ENCODE assay signal across 1 cellular context in genomic region chr7:135979674-135980660, GRCh38.
A peak's percentile ranks its signal among the peaks of the same experiment; 100 is the strongest.
TF ChIP-seq lines count a peak whose summit lies in the region.

No MANE protein-coding gene starts in this region.

TF ChIP-seq in GM12878, 131 proteins besides CTCF, POLR2A, EP300 and RAD21 (continued from another document):
- TF ChIP-seq PKNOX1 (IDR thresholded peaks at IDR 0.05) (no peak), NFIC (IDR thresholded peaks at IDR 0.05; ENCODE audit: low read depth, low read length) (peak; percentile 71), RFX5 (IDR thresholded peaks at IDR 0.05; ENCODE audit: low read depth, low read length) (no peak), YBX1 (IDR thresholded peaks at IDR 0.05) (no peak), SUZ12 (IDR thresholded peaks at IDR 0.05; ENCODE audit: unreplicated experiment) (no peak), NR2F1 (conservative IDR thresholded peaks at IDR 0.05) (no peak), TAF1 (IDR thresholded peaks at IDR 0.05; ENCODE audit: borderline replicate concordance, low read depth, low read length) (no peak), CBX5 (IDR thresholded peaks at IDR 0.05; ENCODE audit: low read depth) (peak; percentile 66; the same call in 1 of the 2 replicates), BCL11A (IDR thresholded peaks at IDR 0.05; ENCODE audit: low read depth, low read length) (peak; percentile 40; the same call in 1 of the 2 replicates), EZH2 (IDR thresholded peaks at IDR 0.05; ENCODE audit: borderline replicate concordance, control insufficient read depth, low read depth, low read length) (no peak), ETV6 (conservative IDR thresholded peaks at IDR 0.05 in 1 of 2, IDR thresholded peaks at IDR 0.05 in 1 of 2; ENCODE audit: borderline replicate concordance in 1 of 2, low read depth in 1 of 2) (peak in 1 of 2 experiments; percentile 96; a peak in 2 of 4 replicates), ZNF687 (IDR thresholded peaks at IDR 0.05) (0 out of 2 replicates have a peak, but pooled peaks have one; percentile 35), TBL1XR1 (IDR thresholded peaks at IDR 0.05; ENCODE audit: low read depth, low read length) (no peak), CREB1 (IDR thresholded peaks at IDR 0.05; ENCODE audit: low read depth) (0 out of 2 replicates have a peak, but pooled peaks have one; percentile 27), RUNX3 (IDR thresholded peaks at IDR 0.05; ENCODE audit: low read length) (peak; percentile 35; the same call in 1 of the 2 replicates), RCOR1 (conservative IDR thresholded peaks at IDR 0.05; ENCODE audit: low read depth, low read length) (no peak), CREM (IDR thresholded peaks at IDR 0.05; ENCODE audit: low read depth) (0 out of 2 replicates have a peak, but pooled peaks have one; percentile 48), ZNF207 (IDR thresholded peaks at IDR 0.05; ENCODE audit: borderline replicate concordance) (no peak), POU2F2 (IDR thresholded peaks at IDR 0.05; ENCODE audit: borderline replicate concordance, low read depth, low read length) (no peak), BCL3 (IDR thresholded peaks at IDR 0.05; ENCODE audit: borderline replicate concordance, insufficient read depth, low read depth, low read length, poor library complexity, severe bottlenecking) (no peak), TCF12 (IDR thresholded peaks at IDR 0.05; ENCODE audit: low read depth, low read length) (no peak), MYC (IDR thresholded peaks at IDR 0.05; ENCODE audit: insufficient read depth, insufficient read length, insufficient replicate concordance, low read length, severe bottlenecking) (no peak), ZBED1 (IDR thresholded peaks at IDR 0.05; ENCODE audit: borderline replicate concordance) (0 out of 2 replicates have a peak, but pooled peaks have one; percentile 40), ATF2 (IDR thresholded peaks at IDR 0.05; ENCODE audit: low read length) (peak; percentile 75)
- TF ChIP-seq, protein P1, sequence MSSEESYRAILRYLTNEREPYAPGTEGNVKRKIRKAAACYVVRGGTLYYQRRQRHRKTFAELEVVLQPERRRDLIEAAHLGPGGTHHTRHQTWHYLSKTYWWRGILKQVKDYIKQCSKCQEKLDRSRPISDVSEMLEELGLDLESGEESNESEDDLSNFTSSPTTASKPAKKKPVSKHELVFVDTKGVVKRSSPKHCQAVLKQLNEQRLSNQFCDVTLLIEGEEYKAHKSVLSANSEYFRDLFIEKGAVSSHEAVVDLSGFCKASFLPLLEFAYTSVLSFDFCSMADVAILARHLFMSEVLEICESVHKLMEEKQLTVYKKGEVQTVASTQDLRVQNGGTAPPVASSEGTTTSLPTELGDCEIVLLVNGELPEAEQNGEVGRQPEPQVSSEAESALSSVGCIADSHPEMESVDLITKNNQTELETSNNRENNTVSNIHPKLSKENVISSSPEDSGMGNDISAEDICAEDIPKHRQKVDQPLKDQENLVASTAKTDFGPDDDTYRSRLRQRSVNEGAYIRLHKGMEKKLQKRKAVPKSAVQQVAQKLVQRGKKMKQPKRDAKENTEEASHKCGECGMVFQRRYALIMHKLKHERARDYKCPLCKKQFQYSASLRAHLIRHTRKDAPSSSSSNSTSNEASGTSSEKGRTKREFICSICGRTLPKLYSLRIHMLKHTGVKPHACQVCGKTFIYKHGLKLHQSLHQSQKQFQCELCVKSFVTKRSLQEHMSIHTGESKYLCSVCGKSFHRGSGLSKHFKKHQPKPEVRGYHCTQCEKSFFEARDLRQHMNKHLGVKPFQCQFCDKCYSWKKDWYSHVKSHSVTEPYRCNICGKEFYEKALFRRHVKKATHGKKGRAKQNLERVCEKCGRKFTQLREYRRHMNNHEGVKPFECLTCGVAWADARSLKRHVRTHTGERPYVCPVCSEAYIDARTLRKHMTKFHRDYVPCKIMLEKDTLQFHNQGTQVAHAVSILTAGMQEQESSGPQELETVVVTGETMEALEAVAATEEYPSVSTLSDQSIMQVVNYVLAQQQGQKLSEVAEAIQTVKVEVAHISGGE (CRISPR knock-in tag; IDR thresholded peaks at IDR 0.05) = 0 out of 2 replicates have a peak, but pooled peaks have one; percentile 17
- TF ChIP-seq, protein P2, sequence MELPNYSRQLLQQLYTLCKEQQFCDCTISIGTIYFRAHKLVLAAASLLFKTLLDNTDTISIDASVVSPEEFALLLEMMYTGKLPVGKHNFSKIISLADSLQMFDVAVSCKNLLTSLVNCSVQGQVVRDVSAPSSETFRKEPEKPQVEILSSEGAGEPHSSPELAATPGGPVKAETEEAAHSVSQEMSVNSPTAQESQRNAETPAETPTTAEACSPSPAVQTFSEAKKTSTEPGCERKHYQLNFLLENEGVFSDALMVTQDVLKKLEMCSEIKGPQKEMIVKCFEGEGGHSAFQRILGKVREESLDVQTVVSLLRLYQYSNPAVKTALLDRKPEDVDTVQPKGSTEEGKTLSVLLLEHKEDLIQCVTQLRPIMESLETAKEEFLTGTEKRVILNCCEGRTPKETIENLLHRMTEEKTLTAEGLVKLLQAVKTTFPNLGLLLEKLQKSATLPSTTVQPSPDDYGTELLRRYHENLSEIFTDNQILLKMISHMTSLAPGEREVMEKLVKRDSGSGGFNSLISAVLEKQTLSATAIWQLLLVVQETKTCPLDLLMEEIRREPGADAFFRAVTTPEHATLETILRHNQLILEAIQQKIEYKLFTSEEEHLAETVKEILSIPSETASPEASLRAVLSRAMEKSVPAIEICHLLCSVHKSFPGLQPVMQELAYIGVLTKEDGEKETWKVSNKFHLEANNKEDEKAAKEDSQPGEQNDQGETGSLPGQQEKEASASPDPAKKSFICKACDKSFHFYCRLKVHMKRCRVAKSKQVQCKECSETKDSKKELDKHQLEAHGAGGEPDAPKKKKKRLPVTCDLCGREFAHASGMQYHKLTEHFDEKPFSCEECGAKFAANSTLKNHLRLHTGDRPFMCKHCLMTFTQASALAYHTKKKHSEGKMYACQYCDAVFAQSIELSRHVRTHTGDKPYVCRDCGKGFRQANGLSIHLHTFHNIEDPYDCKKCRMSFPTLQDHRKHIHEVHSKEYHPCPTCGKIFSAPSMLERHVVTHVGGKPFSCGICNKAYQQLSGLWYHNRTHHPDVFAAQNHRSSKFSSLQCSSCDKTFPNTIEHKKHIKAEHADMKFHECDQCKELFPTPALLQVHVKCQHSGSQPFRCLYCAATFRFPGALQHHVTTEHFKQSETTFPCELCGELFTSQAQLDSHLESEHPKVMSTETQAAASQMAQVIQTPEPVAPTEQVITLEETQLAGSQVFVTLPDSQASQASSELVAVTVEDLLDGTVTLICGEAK (IDR thresholded peaks at IDR 0.05; ENCODE audit: borderline replicate concordance) = no peak
